ENCODE assay signal across 11 cellular contexts in genomic region chr9:134329886-134330285, GRCh38. TPM values are rescaled to one million over a fixed set of nuclear protein-coding genes. Genes with fewer than 3 reads are reported as not detected.
A peak's percentile ranks its signal among the peaks of the same experiment; 100 is the strongest.
DNase-seq lines count a peak whose midpoint lies in the region; ATAC-seq, FAIRE-seq and TF ChIP-seq lines count a peak whose summit lies in the region.
"Had no signal": no experiment of that assay in that cellular context is flagged by ENCODE, and none has a peak within 500 bp of the region (broad histone marks: within the 10 kb centered on the region; RNA-seq: fewer than 3 reads in every experiment).

No MANE protein-coding gene starts in this region.

- intact Hi-C loops in lower lobe of right lung (cut with DNase I), result no loop called here

- DNase-seq in LHCN-M2 (ENCODE audit: low read depth) (peak; percentile 72), lower lobe of right lung (no peak), NCI-H1417 (lab: John Stamatoyannopoulos, UW) (no peak), SIG-M5 treated with dmso at 0.1 percent for 504 hours (lab: John Stamatoyannopoulos, UW; ENCODE audit: unreplicated experiment) (no peak), NCI-H1694 (lab: John Stamatoyannopoulos, UW) (no peak), GM12891 (ENCODE audit: insufficient read length, low spot score) (no peak)
- DNase-seq: activated CD8-positive, alpha-beta memory T cell treated with anti-CD3 and anti-CD28 coated beads, Interleukin-2, amount 50 U/mL, for 48 hours; GOT3; NCI-H2171 treated with DMSO at 0.1 percent for 48 hours had no signal

- no peak for TF ChIP-seq CTCF in lower lobe of right lung (IDR thresholded peaks at IDR 0.05)

- ATAC-seq in lower lobe of right lung, result no peak

- H3K36me3 ChIP-seq in endocrine pancreas (ENCODE audit: control insufficient read depth, insufficient read depth, low read length) (no peaks in the 10 kb centered on the region), lower lobe of right lung (no peaks in the 10 kb centered on the region), subcutaneous abdominal adipose tissue (ENCODE audit: control insufficient read depth in 5 of 5, insufficient read depth in 5 of 5, low read length in 5 of 5) (no peaks in the 10 kb centered on the region)

- no peak for FAIRE-seq in GM12891 (lab: Jason Lieb, UNC)

- peak overlapping the region; percentile 84 for H3K27ac ChIP-seq in lower lobe of right lung
- H3K27ac ChIP-seq in subcutaneous abdominal adipose tissue (ENCODE audit: low read depth, low read length), result peak overlapping the region; percentile 94

- H3K4me1 ChIP-seq in endocrine pancreas (ENCODE audit: control insufficient read depth, insufficient read depth, low read length), result no peaks in the 10 kb centered on the region
- peaks cover 80% of the 10 kb centered on the region for H3K4me1 ChIP-seq in lower lobe of right lung
- peaks cover 23 to 89% (median 84%) of the 10 kb centered on the region in 5 donors for H3K4me1 ChIP-seq in subcutaneous abdominal adipose tissue (ENCODE audit: control insufficient read depth in 5 of 5, insufficient read depth in 5 of 5, low read length in 5 of 5)

- no peak for TF ChIP-seq POLR2A in GM12891 (IDR thresholded peaks at IDR 0.05; ENCODE audit: low read depth, low read length)

- H3K4me3 ChIP-seq in endocrine pancreas (ENCODE audit: control insufficient read depth, insufficient read depth, low read length) (no peak overlapping the region), lower lobe of right lung (peak overlapping the region; percentile 79), subcutaneous abdominal adipose tissue (ENCODE audit: low read depth in 1 of 5, low read length in 5 of 5) (peak overlapping the region in 3 of 5 donors; percentile 75 to 84 (median 79))

- H3K9me3 ChIP-seq in endocrine pancreas (ENCODE audit: control insufficient read depth, low read length), result no peaks in the 10 kb centered on the region
- no peaks in the 10 kb centered on the region for H3K9me3 ChIP-seq in lower lobe of right lung
- H3K9me3 ChIP-seq in subcutaneous abdominal adipose tissue (ENCODE audit: control insufficient read depth in 5 of 5, low read length in 5 of 5), result no peaks in the 10 kb centered on the region

- peak overlapping the region; percentile 86 for H3K9ac ChIP-seq in endocrine pancreas (ENCODE audit: control insufficient read depth, insufficient read depth, low read length)
- peak overlapping the region in 4 of 5 donors; percentile 77 to 89 (median 84) for H3K9ac ChIP-seq in subcutaneous abdominal adipose tissue (ENCODE audit: low read length in 5 of 5)

- H3K27me3 ChIP-seq in endocrine pancreas (ENCODE audit: control insufficient read depth, insufficient read depth, low read length) (no peaks in the 10 kb centered on the region), lower lobe of right lung (ENCODE audit: low read depth) (no peaks in the 10 kb centered on the region), subcutaneous abdominal adipose tissue (ENCODE audit: control insufficient read depth in 5 of 5, insufficient read depth in 4 of 5, low read length in 5 of 5) (no peaks in the 10 kb centered on the region)

TF ChIP-seq in GM12891, 5 proteins besides CTCF, POLR2A, EP300 and RAD21:
- TF ChIP-seq POLR2AphosphoS5 (IDR thresholded peaks at IDR 0.05; ENCODE audit: low read depth, low read length) (no peak), SPI1 (IDR thresholded peaks at IDR 0.05; ENCODE audit: low read depth, low read length) (no peak)

RNA-seq across cellular contexts. Expression of gene RXRA, which starts 3.6 kb away (rescaled TPM):
- total RNA-seq in LHCN-M2 (2014; rRNA removed) (19.1 and 20.4 TPM in 2 replicates), lower lobe of right lung (85.7 TPM)
- polyA plus RNA-seq in LHCN-M2 (2012), result 20.9 TPM
- polyA plus RNA-seq in GM12891 (2012; ENCODE audit: low read depth, missing spikeins), result 28.3 TPM
